ENCODE assay signal across 19 cellular contexts in the genomic region with DNA sequence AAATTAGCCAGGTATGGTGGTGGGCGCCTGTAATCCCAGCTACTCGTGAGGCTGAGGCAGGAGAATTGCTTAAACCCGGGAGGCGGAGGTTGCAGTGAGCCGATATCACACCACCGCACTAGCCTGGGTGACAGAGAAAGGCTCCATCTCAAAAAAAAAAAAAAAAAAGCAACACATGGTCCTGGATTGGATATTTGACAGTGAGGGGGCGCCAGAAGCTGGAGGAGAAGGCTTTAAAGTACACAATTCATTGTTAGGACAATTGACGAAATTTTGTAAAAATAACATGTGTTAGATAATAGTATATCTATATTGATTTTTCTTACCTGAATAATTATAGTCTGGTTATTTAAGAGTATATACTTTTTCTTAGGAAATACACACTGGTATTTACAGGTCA.
"Had no signal": no experiment of that assay in that cellular context is flagged by ENCODE, and none has a peak within 500 bp of the region (broad histone marks: within the 10 kb centered on the region; RNA-seq: fewer than 3 reads in every experiment).

No MANE protein-coding gene starts in this region.

- H3K36me3 ChIP-seq: heart left ventricle, tibial nerve, WERI-Rb-1 had no signal

- ATAC-seq: heart left ventricle; left lobe of liver; mucosa of descending colon; naive thymus-derived CD8-positive, alpha-beta T cell; right cardiac atrium; stimulated activated memory B cell treated with anti-CD40 and anti-IgM and Interleukin-4, amounts not matched to agents 10 μg/mL and 1 μg/mL and 100 μg/mL, for 72 hours had no signal

- H3K27ac Mint-ChIP-seq: activated CD4-positive, alpha-beta T cell treated with anti-CD3 and anti-CD28 coated beads, Interleukin-2, amount 10 ng/mL, durations not matched to agents 24 days and 14 days; activated naive CD8-positive, alpha-beta T cell treated with anti-CD3 and anti-CD28 coated beads for 36 hours; naive thymus-derived CD8-positive, alpha-beta T cell; stimulated activated memory B cell treated with anti-CD40 and anti-IgM and Interleukin-4, amounts not matched to agents 10 μg/mL and 1 μg/mL and 100 μg/mL, for 72 hours had no signal

- H3K36me3 Mint-ChIP-seq: activated naive CD8-positive, alpha-beta T cell treated with anti-CD3 and anti-CD28 coated beads for 36 hours; naive thymus-derived CD8-positive, alpha-beta T cell; stimulated activated memory B cell treated with anti-CD40 and anti-IgM and Interleukin-4, amounts not matched to agents 10 μg/mL and 1 μg/mL and 100 μg/mL, for 72 hours had no signal

- H3K27me3 ChIP-seq: heart left ventricle, tibial nerve had no signal

- DNase-seq: activated CD4-positive, alpha-beta T cell treated with anti-CD3 and anti-CD28 coated beads, Interleukin-2, amount 10 ng/mL, durations not matched to agents 24 days and 14 days; activated naive CD8-positive, alpha-beta T cell treated with anti-CD3 and anti-CD28 coated beads for 36 hours; activated T-cell treated with anti-CD3 and anti-CD28 coated beads for 4 hours; aorta; foreskin melanocyte; heart left ventricle; islet precursor cell; mammary epithelial cell; mucosa of descending colon; posterior cingulate gyrus; right cardiac atrium; T-helper 9 cell; WERI-Rb-1 had no signal

- H3K4me3 ChIP-seq: heart left ventricle, mucosa of descending colon, smooth muscle cell, tibial nerve had no signal

- FAIRE-seq: bronchial epithelial cell had no signal

- H3K9me3 Mint-ChIP-seq: activated CD4-positive, alpha-beta T cell treated with anti-CD3 and anti-CD28 coated beads, Interleukin-2, amount 10 ng/mL, durations not matched to agents 24 days and 14 days; activated naive CD8-positive, alpha-beta T cell treated with anti-CD3 and anti-CD28 coated beads for 36 hours; naive thymus-derived CD8-positive, alpha-beta T cell; stimulated activated memory B cell treated with anti-CD40 and anti-IgM and Interleukin-4, amounts not matched to agents 10 μg/mL and 1 μg/mL and 100 μg/mL, for 72 hours had no signal

- H3K9me3 ChIP-seq: mucosa of descending colon, tibial nerve had no signal

- H3K27me3 Mint-ChIP-seq: activated CD4-positive, alpha-beta T cell treated with anti-CD3 and anti-CD28 coated beads, Interleukin-2, amount 10 ng/mL, durations not matched to agents 24 days and 14 days had no signal

- H3K4me2 ChIP-seq: smooth muscle cell had no signal

- H3K27ac ChIP-seq: heart left ventricle, tibial nerve, WERI-Rb-1 had no signal

- H3K4me3 Mint-ChIP-seq: activated CD4-positive, alpha-beta T cell treated with anti-CD3 and anti-CD28 coated beads, Interleukin-2, amount 10 ng/mL, durations not matched to agents 24 days and 14 days; activated naive CD8-positive, alpha-beta T cell treated with anti-CD3 and anti-CD28 coated beads for 36 hours; naive thymus-derived CD8-positive, alpha-beta T cell; stimulated activated memory B cell treated with anti-CD40 and anti-IgM and Interleukin-4, amounts not matched to agents 10 μg/mL and 1 μg/mL and 100 μg/mL, for 72 hours had no signal
